Comparison of ENCODE assay signal across 11 cellular contexts in the genomic region with DNA sequence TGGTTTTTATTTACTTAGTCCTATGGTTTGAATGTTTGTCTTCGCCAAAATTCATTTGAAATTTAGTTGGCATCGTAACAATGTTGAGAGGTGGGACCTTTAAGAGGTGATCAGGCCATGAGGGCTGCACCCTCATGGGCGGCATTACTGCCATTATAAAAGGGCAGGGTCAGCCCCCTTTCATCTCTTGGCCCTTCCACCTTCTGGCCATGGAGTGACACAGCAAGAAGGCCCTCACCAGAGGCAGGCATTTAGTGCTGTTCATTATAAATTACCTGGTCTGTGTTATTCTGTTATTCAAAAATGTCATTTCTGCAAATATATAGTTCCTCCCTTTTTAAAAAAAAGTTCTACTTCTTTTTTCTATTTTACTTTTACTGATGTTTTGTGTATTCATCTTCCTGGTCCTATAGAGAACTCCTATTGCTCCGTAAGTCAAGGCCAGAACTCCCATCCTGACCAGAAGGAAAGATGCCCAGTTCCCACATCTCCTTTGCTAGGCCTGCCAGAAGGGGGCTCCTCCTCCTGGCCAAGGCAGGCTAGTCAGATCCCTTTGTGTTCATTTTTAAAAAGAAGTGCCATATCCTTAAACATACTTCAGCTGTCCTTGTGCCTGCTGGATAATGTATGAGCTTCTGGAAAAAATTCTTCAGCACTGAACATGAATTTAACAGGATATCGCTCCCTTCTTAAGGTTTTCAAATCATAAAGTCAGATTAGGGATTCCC. TPM values are rescaled to one million over a fixed set of nuclear protein-coding genes. Genes with fewer than 3 reads are reported as not detected.
DNase-seq lines count a peak whose midpoint lies in the region; ATAC-seq and TF ChIP-seq lines count a peak whose summit lies in the region.
"Had no signal": no experiment of that assay in that cellular context is flagged by ENCODE, and none has a peak within 500 bp of the region (broad histone marks: within the 10 kb centered on the region; RNA-seq: fewer than 3 reads in every experiment).

No MANE protein-coding gene starts in this region.

- no peaks in the 10 kb centered on the region for H3K9me3 Mint-ChIP-seq in activated naive CD4-positive, alpha-beta T cell treated with anti-CD3 and anti-CD28 coated beads for 36 hours
- H3K9me3 Mint-ChIP-seq: activated naive CD8-positive, alpha-beta T cell treated with anti-CD3 and anti-CD28 coated beads, Interleukin-2, amount 10 ng/mL, durations not matched to agents 7 days and 5 days; CD4-positive, CD25-positive, alpha-beta regulatory T cell had no signal

- DNase-seq in NCI-H82 (lab: John Stamatoyannopoulos, UW) (peak; percentile 55), NCI-H82 treated with DMSO at 0.1 percent for 48 hours (lab: John Stamatoyannopoulos, UW; ENCODE audit: unreplicated experiment) (no peak), OCI-M1 (lab: John Stamatoyannopoulos, UW) (peak; percentile 49), esophagus muscularis mucosa (ENCODE audit: extremely low spot score) (no peak), spleen (no peak), vagina (ENCODE audit: extremely low spot score in 2 of 2) (no peak)
- DNase-seq in activated naive CD4-positive, alpha-beta T cell treated with anti-CD3 and anti-CD28 coated beads for 36 hours: no peak
- DNase-seq: activated naive CD8-positive, alpha-beta T cell treated with anti-CD3 and anti-CD28 coated beads, Interleukin-2, amount 10 ng/mL, durations not matched to agents 7 days and 5 days; CD4-positive, CD25-positive, alpha-beta regulatory T cell had no signal

- no peak for TF ChIP-seq POLR2A in esophagus muscularis mucosa (IDR thresholded peaks at IDR 0.05; ENCODE audit: low read depth)
- TF ChIP-seq POLR2A in spleen (IDR thresholded peaks at IDR 0.05): no peak
- no peak for TF ChIP-seq POLR2A in vagina (IDR thresholded peaks at IDR 0.05)

- intact Hi-C loops in esophagus muscularis mucosa (cut with DNase I) (no loop called here), spleen (cut with DNase I; ENCODE audit: low total_unique reads) (no loop called here), vagina (cut with DNase I) (no loop called here)
- intact Hi-C loops in activated naive CD4-positive, alpha-beta T cell treated with anti-CD3 and anti-CD28 coated beads for 36 hours (cut with micrococcal nuclease): no loop called here

- no peaks in the 10 kb centered on the region for H3K9me3 ChIP-seq in esophagus muscularis mucosa
- H3K9me3 ChIP-seq in spleen: no peaks in the 10 kb centered on the region
- H3K9me3 ChIP-seq in vagina: no peaks in the 10 kb centered on the region

- no peak for TF ChIP-seq EP300 in esophagus muscularis mucosa (IDR thresholded peaks at IDR 0.05)

- peak; percentile 41 to 56 (median 50) for TF ChIP-seq CTCF in esophagus muscularis mucosa (IDR thresholded peaks at IDR 0.05)
- peak in 6 of 11 experiments; percentile 8 to 33 (median 28) for TF ChIP-seq CTCF in spleen (IDR thresholded peaks at IDR 0.05 in 8 of 11, conservative IDR thresholded peaks at IDR 0.05 in 3 of 11)
- no peak for TF ChIP-seq CTCF in vagina (IDR thresholded peaks at IDR 0.05)

- CTCF ChIA-PET in activated naive CD4-positive, alpha-beta T cell treated with anti-CD3 and anti-CD28 coated beads for 36 hours (lab: Charles Lee): no interaction called here

- no peaks in the 10 kb centered on the region for H3K36me3 ChIP-seq in esophagus muscularis mucosa
- H3K36me3 ChIP-seq in spleen: no peaks in the 10 kb centered on the region
- H3K36me3 ChIP-seq in vagina: no peaks in the 10 kb centered on the region

- WGBS in esophagus muscularis mucosa: 74% methylated on average over 5 of the region's 5 CpGs
- 83 to 92% (median 86%) methylated on average over 5 of the region's 5 CpGs for WGBS in spleen, 5 donors

- H3K4me3 ChIP-seq in esophagus muscularis mucosa: no peak overlapping the region
- H3K4me3 ChIP-seq in spleen: no peak overlapping the region
- H3K4me3 ChIP-seq in vagina: no peak overlapping the region
- H3K4me3 ChIP-seq: SK-N-MC had no signal

- H3K4me1 ChIP-seq in esophagus muscularis mucosa (peaks cover under 1 to 41% (median 28%) of the 10 kb centered on the region in 4 donors), spleen (peaks cover 0 to 38% (median 18%) of the 10 kb centered on the region in 6 donors), vagina (no peaks in the 10 kb centered on the region)

- H3K27me3 ChIP-seq in esophagus muscularis mucosa: no peaks in the 10 kb centered on the region
- H3K27me3 ChIP-seq in spleen (replicated peaks in 1 of 7): no peaks in the 10 kb centered on the region
- H3K27me3 ChIP-seq in vagina: no peaks in the 10 kb centered on the region

- ATAC-seq in GM18909 (IDR thresholded peaks at IDR 0.05; ENCODE audit: poor library complexity, unreplicated experiment): no peak

- H3K4me1 Mint-ChIP-seq in activated naive CD4-positive, alpha-beta T cell treated with anti-CD3 and anti-CD28 coated beads for 36 hours (ENCODE audit: low read depth): peaks cover 21% of the 10 kb centered on the region

- H3K36me3 Mint-ChIP-seq in activated naive CD4-positive, alpha-beta T cell treated with anti-CD3 and anti-CD28 coated beads for 36 hours (ENCODE audit: low read depth): no peaks in the 10 kb centered on the region
- H3K36me3 Mint-ChIP-seq: CD4-positive, CD25-positive, alpha-beta regulatory T cell had no signal

- H3K27me3 Mint-ChIP-seq in activated naive CD4-positive, alpha-beta T cell treated with anti-CD3 and anti-CD28 coated beads for 36 hours (ENCODE audit: low read depth): no peaks in the 10 kb centered on the region

- no peak overlapping the region for H3K27ac Mint-ChIP-seq in activated naive CD4-positive, alpha-beta T cell treated with anti-CD3 and anti-CD28 coated beads for 36 hours
- H3K27ac Mint-ChIP-seq: activated naive CD8-positive, alpha-beta T cell treated with anti-CD3 and anti-CD28 coated beads, Interleukin-2, amount 10 ng/mL, durations not matched to agents 7 days and 5 days; CD4-positive, CD25-positive, alpha-beta regulatory T cell had no signal

- peak overlapping the region; percentile 44 to 71 (median 62) for H3K27ac ChIP-seq in esophagus muscularis mucosa (replicated peaks in 1 of 4)
- H3K27ac ChIP-seq in spleen: peak overlapping the region in 2 of 8 donors; percentile 10 to 19
- H3K27ac ChIP-seq in vagina: no peak overlapping the region
- H3K27ac ChIP-seq: SK-N-MC had no signal

- H3K4me3 Mint-ChIP-seq in activated naive CD4-positive, alpha-beta T cell treated with anti-CD3 and anti-CD28 coated beads for 36 hours: no peak overlapping the region
- H3K4me3 Mint-ChIP-seq: activated naive CD8-positive, alpha-beta T cell treated with anti-CD3 and anti-CD28 coated beads, Interleukin-2, amount 10 ng/mL, durations not matched to agents 7 days and 5 days; CD4-positive, CD25-positive, alpha-beta regulatory T cell had no signal

RNA-seq across cellular contexts. Expression of gene LBR, which starts 10.0 kb away (rescaled TPM):
- total RNA-seq in esophagus muscularis mucosa (100 to 1,000 TPM in 1 of 4 donors, 10 to 100 TPM in 3; 82.3 to 157 (median 85.1) TPM), spleen (100 to 1,000 TPM in 1 of 7 donors, 10 to 100 TPM in 6; 83.7 to 157 (median 88.9) TPM), vagina (41.5 TPM)
- 10 to 100 TPM; 20.8 to 44.7 (median 29.1) TPM for polyA plus RNA-seq in spleen
- 100 to 1,000 TPM; 132 to 138 TPM for total RNA-seq in activated naive CD4-positive, alpha-beta T cell treated with anti-CD3 and anti-CD28 coated beads for 36 hours

Comparison
In these comparisons a context has a peak if more than half of its experiments do, and no peak if none do; other contexts are left out.
1. DNase-seq: peak in NCI-H82 (single experiment) and OCI-M1 (single experiment); none in NCI-H82 treated with DMSO at 0.1 percent for 48 hours (single experiment), esophagus muscularis mucosa (single experiment), spleen (single experiment), vagina (0 of 2) and activated naive CD4-positive, alpha-beta T cell treated with anti-CD3 and anti-CD28 coated beads for 36 hours (single experiment).
2. CTCF ChIP-seq: peak in esophagus muscularis mucosa (3 of 3) and spleen (6 of 11); none in vagina (0 of 3).